In genomic region chrX:154516655-154517100, GRCh38 we compare ENCODE assay signal across 8 cellular contexts. TPM values are rescaled to one million over a fixed set of nuclear protein-coding genes. Genes with fewer than 3 reads are reported as not detected.
DNase-seq lines count a peak whose midpoint lies in the region; ATAC-seq and TF ChIP-seq lines count a peak whose summit lies in the region.

No MANE protein-coding gene starts in this region.

- H3K36me3 ChIP-seq in IMR-90 (ENCODE audit: control insufficient read depth, insufficient read depth, low read length): no peaks in the 10 kb centered on the region
- H3K36me3 ChIP-seq in breast epithelium: no peaks in the 10 kb centered on the region

- H3K9me1 ChIP-seq in IMR-90 (ENCODE audit: insufficient read depth, low read length): peaks cover 3% of the 10 kb centered on the region

- H3K9ac ChIP-seq in IMR-90 (ENCODE audit: low read depth, low read length): peak overlapping the region; percentile 41

- peak overlapping the region; percentile 50; the same call in 1 of the 2 replicates for H3K14ac ChIP-seq in IMR-90 (replicated peaks; ENCODE audit: low read depth, low read length)

- H4K91ac ChIP-seq in IMR-90 (ENCODE audit: insufficient read depth, low read depth, low read length): peak overlapping the region; percentile 73

- H3K4me1 ChIP-seq in IMR-90 (ENCODE audit: control insufficient read depth, insufficient read depth, low read length) (peaks cover 8% of the 10 kb centered on the region; the same call in 1 of the 2 replicates), breast epithelium (no peaks in the 10 kb centered on the region)

- peak overlapping the region; percentile 80 for H2BK5ac ChIP-seq in IMR-90 (ENCODE audit: low read depth, low read length, poor library complexity, severe bottlenecking)

- no peak for TF ChIP-seq POLR2A in IMR-90 (IDR thresholded peaks at IDR 0.05; ENCODE audit: low read depth, low read length)
- no peak for TF ChIP-seq POLR2A in breast epithelium (IDR thresholded peaks at IDR 0.05)

- peak overlapping the region; percentile 39 for H3K18ac ChIP-seq in IMR-90 (ENCODE audit: low read depth, low read length)

- dilution Hi-C loops in IMR-90 (cut with HindIII; ENCODE audit: low sequenced_read_pairs, unreplicated experiment): no loop called here

- TF ChIP-seq CTCF in IMR-90 (conservative IDR thresholded peaks at IDR 0.05; ENCODE audit: low read depth, low read length): no peak
- TF ChIP-seq CTCF in breast epithelium (IDR thresholded peaks at IDR 0.05): no peak

- peak overlapping the region; percentile 61 for H3K23ac ChIP-seq in IMR-90 (ENCODE audit: low read depth, low read length)

- H3K4me3 ChIP-seq in IMR-90 (ENCODE audit: insufficient read depth, low read depth, low read length): peak overlapping the region; percentile 35
- H3K4me3 ChIP-seq in breast epithelium: peak overlapping the region; percentile 66 to 88 (median 66)

- WGBS in IMR-90 (ENCODE audit: extremely low coverage in 2 of 2, insufficient read length in 1 of 2), 2 experiments: 45% methylated on average over 8 of the region's 19 CpGs; no CpG with 5 or more reads in 1 of the 2 experiments

- H3K56ac ChIP-seq in IMR-90 (ENCODE audit: extremely low read depth, insufficient read depth, low read length): no peak overlapping the region

- in situ Hi-C loops in G401 (cut with HindIII; ENCODE audit: low sequenced_read_pairs) (no loop called here), IMR-90 (cut with MboI; ENCODE audit: low sequenced_read_pairs) (no loop called here)

- CTCF ChIA-PET in IMR-90 (lab: Yijun Ruan, JAX): no interaction called here

- no peak overlapping the region for H2BK120ac ChIP-seq in IMR-90 (ENCODE audit: low read depth, low read length)

- peaks cover 8 to 12% of the 10 kb centered on the region in 2 experiments; a peak in 2 of 4 replicates for H3K79me1 ChIP-seq in IMR-90 (ENCODE audit: low read depth in 1 of 2, low read length in 2 of 2)

- no peak for TF ChIP-seq RAD21 in IMR-90 (IDR thresholded peaks at IDR 0.05; ENCODE audit: low read length)

- no peak overlapping the region for H2BK20ac ChIP-seq in IMR-90 (ENCODE audit: low read depth, low read length)

- peak overlapping the region; percentile 40 to 83; a peak in 3 of 4 replicates for H4K8ac ChIP-seq in IMR-90 (ENCODE audit: low read depth in 2 of 2, low read length in 2 of 2)

- H3K27ac ChIP-seq in IMR-90 (ENCODE audit: insufficient read depth, low read length): peak overlapping the region; percentile 87
- peak overlapping the region; percentile 82 to 90 for H3K27ac ChIP-seq in breast epithelium
- H3K27ac ChIP-seq in substantia nigra (ENCODE audit: low read depth, low read length, poor library complexity, severe bottlenecking): peak overlapping the region; percentile 94

- peak; percentile 7 for ATAC-seq in IMR-90 (ENCODE audit: low read depth)

- POLR2A ChIA-PET in IMR-90 (lab: Charles Lee; ENCODE audit: unreplicated experiment): interaction anchor here (0.7 kb wide), 1 partner anchor 19 kb away, joined by 3 read pairs; no protein-coding TSS in a partner anchor

- H2AK9ac ChIP-seq in IMR-90 (replicated peaks; ENCODE audit: low read depth, low read length, poor library complexity): peak overlapping the region; percentile 90

- DNase-seq in G401 (ENCODE audit: low spot score): peak; percentile 29
- peak; percentile 54 for DNase-seq in IMR-90
- no peak for DNase-seq in breast epithelium (ENCODE audit: low spot score in 2 of 2)
- DNase-seq in kidney tubule cell (ENCODE audit: low spot score): peak; percentile 5
- peak in 11 of 49 donors; percentile 13 to 59 (median 43) for DNase-seq in substantia nigra (lab: John Stamatoyannopoulos, UW)
- no peak for DNase-seq in activated CD4-positive, CD25-positive, alpha-beta regulatory T cell (lab: John Stamatoyannopoulos, UW)
- DNase-seq in stimulated activated CD4-positive, alpha-beta T cell treated with anti-CD3 and anti-CD28 coated beads, Interleukin-4, amount 100 ng/mL, for 24 hours: no peak
- no peak for DNase-seq in stimulated activated CD8-positive, alpha-beta memory T cell treated with anti-CD3 and anti-CD28 coated beads, Interleukin-4, amount 100 ng/mL, for 48 hours

- peak overlapping the region; percentile 70 for H2AFZ ChIP-seq in IMR-90 (replicated peaks; ENCODE audit: low read length, poor library complexity)

- peak overlapping the region; percentile 27 for H4K5ac ChIP-seq in IMR-90 (ENCODE audit: low read depth, low read length)

- peak overlapping the region; percentile 57 for H2AK5ac ChIP-seq in IMR-90 (ENCODE audit: low read depth, low read length)

- H3K4ac ChIP-seq in IMR-90 (ENCODE audit: low read depth, low read length): peak overlapping the region; percentile 62

- H3K4me2 ChIP-seq in IMR-90 (ENCODE audit: low read depth, low read length): peak overlapping the region; percentile 62

- no peak overlapping the region for H2BK15ac ChIP-seq in IMR-90 (ENCODE audit: low read depth, low read length)

- intact Hi-C loops in IMR-90 (cut with micrococcal nuclease): loop anchor here (2.0 kb wide), 2 partner anchors 26 to 30 kb away; partner anchors contain the start of genes G6PD, IKBKG and SLC10A3
- intact Hi-C loops in breast epithelium (cut with DNase I; ENCODE audit: low total_unique reads): no loop called here

- BruUV-seq in IMR-90 (replicated peaks; lab: Mats Ljungman, UMichigan): no TSS peak

- H3K9me3 ChIP-seq in IMR-90 (ENCODE audit: control insufficient read depth, insufficient read depth, low read length) (no peaks in the 10 kb centered on the region), breast epithelium (no peaks in the 10 kb centered on the region)

- H4K20me1 ChIP-seq in IMR-90 (ENCODE audit: insufficient read depth, low read length): no peaks in the 10 kb centered on the region

- H3K27me3 ChIP-seq in IMR-90 (ENCODE audit: control insufficient read depth, insufficient read depth, low read length) (no peaks in the 10 kb centered on the region), breast epithelium (peaks cover 0 to 16% of the 10 kb centered on the region in 2 donors)

TF ChIP-seq in IMR-90, 13 proteins besides CTCF, POLR2A, EP300 and RAD21:
- TF ChIP-seq FOS (IDR thresholded peaks at IDR 0.05; ENCODE audit: low read depth, low read length) (no peak), NFE2L2 (IDR thresholded peaks at IDR 0.05; ENCODE audit: low read depth, low read length) (no peak), CEBPB (IDR thresholded peaks at IDR 0.05; ENCODE audit: low read depth, low read length) (peak; percentile 64)
- TF ChIP-seq, protein P1, sequence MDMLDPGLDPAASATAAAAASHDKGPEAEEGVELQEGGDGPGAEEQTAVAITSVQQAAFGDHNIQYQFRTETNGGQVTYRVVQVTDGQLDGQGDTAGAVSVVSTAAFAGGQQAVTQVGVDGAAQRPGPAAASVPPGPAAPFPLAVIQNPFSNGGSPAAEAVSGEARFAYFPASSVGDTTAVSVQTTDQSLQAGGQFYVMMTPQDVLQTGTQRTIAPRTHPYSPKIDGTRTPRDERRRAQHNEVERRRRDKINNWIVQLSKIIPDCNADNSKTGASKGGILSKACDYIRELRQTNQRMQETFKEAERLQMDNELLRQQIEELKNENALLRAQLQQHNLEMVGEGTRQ (IDR thresholded peaks at IDR 0.05; ENCODE audit: low read depth, low read length): peak; percentile 74

RNA-seq across cellular contexts. Expression of gene FAM3A, which starts 0.6 kb away (rescaled TPM):
- 47.5 and 47.8 TPM in 2 replicates for total RNA-seq in G401 (2014; rRNA removed; shearing (Covaris generic))
- total RNA-seq in IMR-90 (2012; rRNA removed) (14.0 and 15.0 TPM in 2 replicates), breast epithelium (10 to 100 TPM; 38.8 to 42.6 (median 41.3) TPM)
- 47.2 and 52.0 TPM in 2 replicates for polyA plus RNA-seq in IMR-90 (2012; rRNA removed)
- 35.3 and 65.1 TPM in 2 replicates for polyA plus RNA-seq in IMR-90 (2012; cell fraction: cytosol; rRNA removed)
- 99.5 and 206 TPM in 2 replicates for polyA plus RNA-seq in IMR-90 (2012; cell fraction: nucleus; rRNA removed; ENCODE audit: low replicate concordance)

RNA-seq across cellular contexts. Expression of gene SLC10A3, which starts 26.2 kb away (rescaled TPM):
- total RNA-seq in G401 (2014; rRNA removed; shearing (Covaris generic)): 12.6 and 24.0 TPM in 2 replicates
- total RNA-seq in IMR-90 (2012; rRNA removed): 15.2 and 16.1 TPM in 2 replicates
- polyA plus RNA-seq in IMR-90 (2012; rRNA removed): 24.6 and 26.9 TPM in 2 replicates
- 12.0 and 39.4 TPM in 2 replicates for polyA plus RNA-seq in IMR-90 (2012; cell fraction: cytosol; rRNA removed)
- polyA plus RNA-seq in IMR-90 (2012; cell fraction: nucleus; rRNA removed; ENCODE audit: low replicate concordance): 12.8 and 26.1 TPM in 2 replicates
- total RNA-seq in breast epithelium: 10 to 100 TPM; 17.0 to 24.0 (median 19.5) TPM

RNA-seq across cellular contexts. Expression of gene G6PD, which starts 30.0 kb away (rescaled TPM):
- total RNA-seq in G401 (2014; rRNA removed; shearing (Covaris generic)): 32.0 and 32.9 TPM in 2 replicates
- total RNA-seq in IMR-90 (2012; rRNA removed) (60.0 and 77.1 TPM in 2 replicates), breast epithelium (10 to 100 TPM; 25.6 to 45.2 (median 38.2) TPM)
- polyA plus RNA-seq in IMR-90 (2012; rRNA removed): 174 and 213 TPM in 2 replicates
- polyA plus RNA-seq in IMR-90 (2012; cell fraction: cytosol; rRNA removed): 127 and 234 TPM in 2 replicates
- 185 and 431 TPM in 2 replicates for polyA plus RNA-seq in IMR-90 (2012; cell fraction: nucleus; rRNA removed; ENCODE audit: low replicate concordance)

RNA-seq across cellular contexts. Expression of gene UBL4A, which starts 30.3 kb away (rescaled TPM):
- 48.2 and 58.1 TPM in 2 replicates for total RNA-seq in G401 (2014; rRNA removed; shearing (Covaris generic))
- total RNA-seq in IMR-90 (2012; rRNA removed): 21.4 and 28.3 TPM in 2 replicates
- 22.2 and 24.6 TPM in 2 replicates for polyA plus RNA-seq in IMR-90 (2012; rRNA removed)
- polyA plus RNA-seq in IMR-90 (2012; cell fraction: cytosol; rRNA removed): 17.4 and 24.0 TPM in 2 replicates
- 12.6 and 22.4 TPM in 2 replicates for polyA plus RNA-seq in IMR-90 (2012; cell fraction: nucleus; rRNA removed; ENCODE audit: low replicate concordance)
- total RNA-seq in breast epithelium: 10 to 100 TPM; 36.2 to 40.1 (median 38.3) TPM

RNA-seq across cellular contexts. Expression of gene IKBKG, which starts 30.7 kb away (rescaled TPM):
- total RNA-seq in G401 (2014; rRNA removed; shearing (Covaris generic)): 12.0 and 13.2 TPM in 2 replicates
- total RNA-seq in IMR-90 (2012; rRNA removed): 13.9 and 16.5 TPM in 2 replicates
- 38.2 and 41.3 TPM in 2 replicates for polyA plus RNA-seq in IMR-90 (2012; rRNA removed)
- 61.0 and 68.3 TPM in 2 replicates for polyA plus RNA-seq in IMR-90 (2012; cell fraction: cytosol; rRNA removed)
- 60.9 and 124 TPM in 2 replicates for polyA plus RNA-seq in IMR-90 (2012; cell fraction: nucleus; rRNA removed; ENCODE audit: low replicate concordance)
- total RNA-seq in breast epithelium: 10 to 100 TPM; 10.5 to 15.2 (median 12.6) TPM

Comparison
In these comparisons a context has a peak if more than half of its experiments do, and no peak if none do; other contexts are left out.
1. DNase-seq: peak in G401 (single experiment), IMR-90 (single experiment) and kidney tubule cell (single experiment); none in breast epithelium (0 of 2), activated CD4-positive, CD25-positive, alpha-beta regulatory T cell (0 of 4), stimulated activated CD4-positive, alpha-beta T cell treated with anti-CD3 and anti-CD28 coated beads, Interleukin-4, amount 100 ng/mL, for 24 hours (single experiment) and stimulated activated CD8-positive, alpha-beta memory T cell treated with anti-CD3 and anti-CD28 coated beads, Interleukin-4, amount 100 ng/mL, for 48 hours (single experiment).
2. Peak in every context shown above with its lines, with median percentiles within 50 percentile points of each other: H3K27ac ChIP-seq.